Comparison of ENCODE assay signal across 8 cellular contexts in the genomic region with DNA sequence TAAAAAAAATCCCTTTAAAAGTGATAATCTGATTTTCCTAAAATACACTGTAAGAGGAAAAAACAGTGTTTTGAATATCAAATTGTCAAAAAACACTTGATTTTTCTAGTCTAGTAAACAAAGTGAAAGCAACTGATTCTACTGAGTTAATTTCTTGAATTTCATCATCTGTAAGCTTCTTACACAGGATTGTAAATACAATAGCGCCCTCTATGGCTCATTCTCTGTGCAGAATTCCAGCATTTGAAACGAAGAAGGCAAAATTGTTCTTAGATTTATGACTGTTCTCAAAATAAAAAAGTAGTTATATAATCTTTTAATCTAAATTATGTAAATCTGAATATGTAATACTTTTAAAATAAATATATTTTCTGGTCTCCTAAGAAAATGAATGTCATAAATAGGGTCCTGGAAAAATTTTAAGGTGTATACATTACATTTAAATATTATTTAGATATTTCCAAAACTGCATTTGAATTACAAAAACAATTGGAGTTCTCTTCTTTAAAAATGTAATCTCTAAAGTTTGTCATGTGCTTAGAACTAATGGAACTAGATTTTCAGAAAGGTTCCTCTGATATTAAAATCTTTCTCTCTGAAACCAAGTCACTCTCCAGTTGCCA.
DNase-seq lines count a peak whose midpoint lies in the region; ATAC-seq, FAIRE-seq and TF ChIP-seq lines count a peak whose summit lies in the region.

No MANE protein-coding gene starts in this region.

- H3K27me3 ChIP-seq in HL-60 (ENCODE audit: insufficient read depth, poor library complexity, severe bottlenecking) (no peaks in the 10 kb centered on the region), body of pancreas (no peaks in the 10 kb centered on the region)

- no peak for TF ChIP-seq EP300 in A549 (IDR thresholded peaks at IDR 0.05)

- no peaks in the 10 kb centered on the region for H3K36me3 ChIP-seq in body of pancreas (replicated peaks in 1 of 2; ENCODE audit: insufficient read depth in 1 of 2, low read depth in 2 of 2)

- peak overlapping the region in 1 of 2 experiments; percentile 59; a peak in 2 of 6 replicates for H3K27ac ChIP-seq in A549
- no peak overlapping the region for H3K27ac ChIP-seq in HL-60 (replicated peaks)
- no peak overlapping the region for H3K27ac ChIP-seq in body of pancreas

- DNase-seq in A549 (ENCODE audit: low read depth in 1 of 2, low spot score in 1 of 2) (peak; percentile 1 to 58), GM12865 (ENCODE audit: low read depth) (peak; percentile 70), HL-60 (ENCODE audit: low read depth in 1 of 2, low spot score in 1 of 2) (peak; percentile 57 to 59), NCI-H526 (lab: John Stamatoyannopoulos, UW) (peak; percentile 30 to 84), body of pancreas (peak in 3 of 4 donors; percentile 20 to 54 (median 34)), left lobe of liver (ENCODE audit: low spot score) (no peak), activated T-cell treated with anti-CD3 and anti-CD28 coated beads for 4 hours (no peak)

- no peak for TF ChIP-seq POLR2A in A549 (IDR thresholded peaks at IDR 0.05; ENCODE audit: low read length)
- TF ChIP-seq POLR2A in body of pancreas (IDR thresholded peaks at IDR 0.05): no peak

- H3K4me1 ChIP-seq in A549: no peaks in the 10 kb centered on the region
- no peaks in the 10 kb centered on the region for H3K4me1 ChIP-seq in body of pancreas

- peak overlapping the region; percentile 64 for H3K4me2 ChIP-seq in A549

- H3K9me3 ChIP-seq in A549: no peaks in the 10 kb centered on the region
- H3K9me3 ChIP-seq in body of pancreas: no peaks in the 10 kb centered on the region

- FAIRE-seq in A549 (lab: Jason Lieb, UNC): no peak

- intact Hi-C loops in body of pancreas (cut with DNase I): no loop called here

- TF ChIP-seq CTCF in A549 (IDR thresholded peaks at IDR 0.05) (peak; percentile 76), GM12865 (IDR thresholded peaks at IDR 0.05; ENCODE audit: insufficient read depth, low read depth, low read length, missing control alignments) (peak; percentile 68), HL-60 (IDR thresholded peaks at IDR 0.05; ENCODE audit: insufficient read depth, low read length) (peak; percentile 85), body of pancreas (IDR thresholded peaks at IDR 0.05) (peak in 6 of 7 experiments; percentile 58 to 86 (median 66))

- POLR2A ChIA-PET in A549 (lab: Yijun Ruan, JAX): interaction anchor here (1.0 kb wide), 1 partner anchor 553 kb away, joined by 6 read pairs; no protein-coding TSS in a partner anchor

- H3K4me3 ChIP-seq in A549: peak overlapping the region; percentile 26; the same call in 1 of the 3 replicates
- H3K4me3 ChIP-seq in GM12865 (ENCODE audit: low read depth, low read length): no peak overlapping the region
- H3K4me3 ChIP-seq in HL-60 (replicated peaks; ENCODE audit: insufficient read depth, low read length): no peak overlapping the region
- no peak overlapping the region for H3K4me3 ChIP-seq in body of pancreas

- WGBS in A549 (ENCODE audit: missing lambda C conversion rate): 3% methylated on average over 2 of the region's 2 CpGs
- WGBS in body of pancreas, 2 donors: 0 to 2% methylated on average over 2 of the region's 2 CpGs

- ATAC-seq in A549 (no peak), body of pancreas (no peak), left lobe of liver (peak; percentile 80), HG03342 (IDR thresholded peaks at IDR 0.05; ENCODE audit: unreplicated experiment) (no peak)

- TF ChIP-seq RAD21 in A549 (conservative IDR thresholded peaks at IDR 0.05 in 1 of 2, IDR thresholded peaks at IDR 0.05 in 1 of 2): peak; percentile 82

- CTCF ChIA-PET in A549 (lab: Yijun Ruan, JAX): interaction anchor here (0.7 to 5.7 kb wide), 12 partner anchors 15 to 1090 kb away, joined by 3 to 70 read pairs (median 4); no protein-coding TSS in a partner anchor

TF ChIP-seq in A549, 52 proteins besides CTCF, POLR2A, EP300 and RAD21:
- TF ChIP-seq CEBPB (IDR thresholded peaks at IDR 0.05) (peak; percentile 33 to 64; a peak in 3 of 4 replicates), KDM1A (IDR thresholded peaks at IDR 0.05; ENCODE audit: low read depth) (no peak), SMC3 (IDR thresholded peaks at IDR 0.05) (peak; percentile 73), ESRRA (IDR thresholded peaks at IDR 0.05; ENCODE audit: borderline replicate concordance, low read length) (no peak), RFX5 (IDR thresholded peaks at IDR 0.05) (no peak), FOSB (CRISPR knock-in tag; IDR thresholded peaks at IDR 0.05) (no peak), CBX8 (IDR thresholded peaks at IDR 0.05) (no peak), GATA3 (IDR thresholded peaks at IDR 0.05; ENCODE audit: borderline replicate concordance) (no peak), TP53 (CRISPR knock-in tag; IDR thresholded peaks at IDR 0.05) (no peak)
- TF ChIP-seq, protein P1, sequence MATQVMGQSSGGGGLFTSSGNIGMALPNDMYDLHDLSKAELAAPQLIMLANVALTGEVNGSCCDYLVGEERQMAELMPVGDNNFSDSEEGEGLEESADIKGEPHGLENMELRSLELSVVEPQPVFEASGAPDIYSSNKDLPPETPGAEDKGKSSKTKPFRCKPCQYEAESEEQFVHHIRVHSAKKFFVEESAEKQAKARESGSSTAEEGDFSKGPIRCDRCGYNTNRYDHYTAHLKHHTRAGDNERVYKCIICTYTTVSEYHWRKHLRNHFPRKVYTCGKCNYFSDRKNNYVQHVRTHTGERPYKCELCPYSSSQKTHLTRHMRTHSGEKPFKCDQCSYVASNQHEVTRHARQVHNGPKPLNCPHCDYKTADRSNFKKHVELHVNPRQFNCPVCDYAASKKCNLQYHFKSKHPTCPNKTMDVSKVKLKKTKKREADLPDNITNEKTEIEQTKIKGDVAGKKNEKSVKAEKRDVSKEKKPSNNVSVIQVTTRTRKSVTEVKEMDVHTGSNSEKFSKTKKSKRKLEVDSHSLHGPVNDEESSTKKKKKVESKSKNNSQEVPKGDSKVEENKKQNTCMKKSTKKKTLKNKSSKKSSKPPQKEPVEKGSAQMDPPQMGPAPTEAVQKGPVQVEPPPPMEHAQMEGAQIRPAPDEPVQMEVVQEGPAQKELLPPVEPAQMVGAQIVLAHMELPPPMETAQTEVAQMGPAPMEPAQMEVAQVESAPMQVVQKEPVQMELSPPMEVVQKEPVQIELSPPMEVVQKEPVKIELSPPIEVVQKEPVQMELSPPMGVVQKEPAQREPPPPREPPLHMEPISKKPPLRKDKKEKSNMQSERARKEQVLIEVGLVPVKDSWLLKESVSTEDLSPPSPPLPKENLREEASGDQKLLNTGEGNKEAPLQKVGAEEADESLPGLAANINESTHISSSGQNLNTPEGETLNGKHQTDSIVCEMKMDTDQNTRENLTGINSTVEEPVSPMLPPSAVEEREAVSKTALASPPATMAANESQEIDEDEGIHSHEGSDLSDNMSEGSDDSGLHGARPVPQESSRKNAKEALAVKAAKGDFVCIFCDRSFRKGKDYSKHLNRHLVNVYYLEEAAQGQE (IDR thresholded peaks at IDR 0.05): no peak

Comparison
In these comparisons a context has a peak if more than half of its experiments do, and no peak if none do; other contexts are left out.
1. DNase-seq: peak in A549 (2 of 2), GM12865 (single experiment), HL-60 (2 of 2), NCI-H526 (2 of 2) and body of pancreas (3 of 4); none in left lobe of liver (single experiment) and activated T-cell treated with anti-CD3 and anti-CD28 coated beads for 4 hours (single experiment).
2. Peak in every context shown above with its lines, with median percentiles within 50 percentile points of each other: CTCF ChIP-seq.